1 cellular context compared by ENCODE assay signal in genomic region chr2:48692292-48692691, GRCh38.
TF ChIP-seq lines count a peak whose summit lies in the region.

No MANE protein-coding gene starts in this region.

TF ChIP-seq in GM23338, 12 proteins besides CTCF, POLR2A, EP300 and RAD21 (continued from another document):
- no peak for TF ChIP-seq ZNF462 (CRISPR knock-in tag; IDR thresholded peaks at IDR 0.05)
- no peak for TF ChIP-seq ZNF331 (CRISPR knock-in tag; IDR thresholded peaks at IDR 0.05; ENCODE audit: low read depth)
- TF ChIP-seq ETS1 (IDR thresholded peaks at IDR 0.05): no peak
- TF ChIP-seq EZH2phosphoT487 (IDR thresholded peaks at IDR 0.05; ENCODE audit: unreplicated experiment): no peak
